Comparison of ENCODE assay signal across 10 cellular contexts in genomic region chr1:50929376-50929958, GRCh38. TPM values are rescaled to one million over a fixed set of nuclear protein-coding genes. Genes with fewer than 3 reads are reported as not detected.
DNase-seq lines count a peak whose midpoint lies in the region; ATAC-seq and TF ChIP-seq lines count a peak whose summit lies in the region.
"Had no signal": no experiment of that assay in that cellular context is flagged by ENCODE, and none has a peak within 500 bp of the region (broad histone marks: within the 10 kb centered on the region; RNA-seq: fewer than 3 reads in every experiment).

No MANE protein-coding gene starts in this region.

- no peak for TF ChIP-seq EP300 in gastroesophageal sphincter (IDR thresholded peaks at IDR 0.05)

- CTCF ChIA-PET in CD4-positive, alpha-beta memory T cell (lab: Charles Lee; ENCODE audit: partially characterized antibody) = interaction anchor here (0.6 to 2.9 kb wide), 25 partner anchors 8 to 261 kb away, joined by 3 to 65 read pairs (median 4); partner anchors contain the start of genes CDKN2C and FAF1

- peak in 4 of 5 donors; percentile 22 to 36 (median 28) for DNase-seq in CD4-positive, alpha-beta memory T cell
- DNase-seq in HT1080 (ENCODE audit: low read depth) (peak; percentile 11), SK-N-DZ (ENCODE audit: low spot score) (peak; percentile 3), stromal cell of bone marrow (ENCODE audit: low read depth) (peak; percentile 20)
- DNase-seq in effector memory CD8-positive, alpha-beta T cell = no peak

- intact Hi-C loops in CD4-positive, alpha-beta memory T cell (cut with micrococcal nuclease) = loop anchor here (1.0 to 10.0 kb wide), 4 partner anchors 39 to 155 kb away; no protein-coding TSS in a partner anchor

- no peak overlapping the region for H3K4me3 Mint-ChIP-seq in CD4-positive, alpha-beta memory T cell
- no peak overlapping the region for H3K4me3 Mint-ChIP-seq in effector memory CD8-positive, alpha-beta T cell
- H3K4me3 Mint-ChIP-seq: IgD-negative memory B cell, memory B cell had no signal

- peaks cover 19 to 31% (median 26%) of the 10 kb centered on the region in 4 donors for H3K4me1 Mint-ChIP-seq in CD4-positive, alpha-beta memory T cell
- peaks cover 13 to 25% of the 10 kb centered on the region in 2 donors for H3K4me1 Mint-ChIP-seq in effector memory CD8-positive, alpha-beta T cell (ENCODE audit: low read depth in 2 of 2)

- H3K36me3 Mint-ChIP-seq in CD4-positive, alpha-beta memory T cell = peaks cover 13 to 17% of the 10 kb centered on the region in 2 donors
- H3K36me3 Mint-ChIP-seq in effector memory CD8-positive, alpha-beta T cell (ENCODE audit: insufficient read depth) = peaks cover 6% of the 10 kb centered on the region

- no peak overlapping the region for H3K27ac ChIP-seq in CD4-positive, alpha-beta memory T cell (ENCODE audit: low read depth, low read length)
- no peak overlapping the region for H3K27ac ChIP-seq in gastroesophageal sphincter

- H3K27ac Mint-ChIP-seq in CD4-positive, alpha-beta memory T cell = no peak overlapping the region
- no peak overlapping the region for H3K27ac Mint-ChIP-seq in effector memory CD8-positive, alpha-beta T cell
- H3K27ac Mint-ChIP-seq: IgD-negative memory B cell, memory B cell had no signal

- H3K4me3 ChIP-seq in CD4-positive, alpha-beta memory T cell (ENCODE audit: low read length in 2 of 2) = no peak overlapping the region
- no peak overlapping the region for H3K4me3 ChIP-seq in gastroesophageal sphincter

- WGBS in gastroesophageal sphincter (ENCODE audit: low coverage in 1 of 2), 2 donors = 31 to 33% methylated on average over 2 of the region's 2 CpGs

- no peaks in the 10 kb centered on the region for H3K27me3 ChIP-seq in CD4-positive, alpha-beta memory T cell (ENCODE audit: insufficient read depth, low read length)
- H3K27me3 ChIP-seq in gastroesophageal sphincter = no peaks in the 10 kb centered on the region

- H3K9me3 Mint-ChIP-seq in CD4-positive, alpha-beta memory T cell = peaks cover 0 to 3% (median 0%) of the 10 kb centered on the region in 8 donors
- no peaks in the 10 kb centered on the region for H3K9me3 Mint-ChIP-seq in effector memory CD8-positive, alpha-beta T cell

- H3K36me3 ChIP-seq in CD4-positive, alpha-beta memory T cell (ENCODE audit: insufficient read depth, low read length) = no peaks in the 10 kb centered on the region
- H3K36me3 ChIP-seq in gastroesophageal sphincter = no peaks in the 10 kb centered on the region

- no peaks in the 10 kb centered on the region for H3K27me3 Mint-ChIP-seq in CD4-positive, alpha-beta memory T cell
- no peaks in the 10 kb centered on the region for H3K27me3 Mint-ChIP-seq in effector memory CD8-positive, alpha-beta T cell
- H3K27me3 Mint-ChIP-seq: IgD-negative memory B cell, memory B cell had no signal

- H3K9me3 ChIP-seq in CD4-positive, alpha-beta memory T cell (ENCODE audit: control insufficient read depth in 1 of 2, low read length in 2 of 2) = no peaks in the 10 kb centered on the region
- H3K9me3 ChIP-seq in gastroesophageal sphincter = peaks cover 0 to 1% (median 0%) of the 10 kb centered on the region in 3 donors

- peak; percentile 55 to 61 (median 59) for TF ChIP-seq CTCF in gastroesophageal sphincter (IDR thresholded peaks at IDR 0.05)

- ATAC-seq in gastroesophageal sphincter = no peak
- no peak for ATAC-seq in HG02870 (IDR thresholded peaks at IDR 0.05; ENCODE audit: unreplicated experiment)
- no peak for ATAC-seq in effector memory CD8-positive, alpha-beta T cell (replicated peaks)
- ATAC-seq in GM21723 (IDR thresholded peaks at IDR 0.05; ENCODE audit: unreplicated experiment) = no peak

- H3K4me1 ChIP-seq in CD4-positive, alpha-beta memory T cell (ENCODE audit: insufficient read depth, low read length) = no peaks in the 10 kb centered on the region
- H3K4me1 ChIP-seq in gastroesophageal sphincter = peaks cover 0 to 16% (median 0%) of the 10 kb centered on the region in 3 donors

- no peak for TF ChIP-seq POLR2A in gastroesophageal sphincter (IDR thresholded peaks at IDR 0.05)

- POLR2A ChIA-PET in CD4-positive, alpha-beta memory T cell (lab: Charles Lee; ENCODE audit: partially characterized antibody) = interaction anchor here (1.1 to 1.5 kb wide), 2 partner anchors 39 to 306 kb away, joined by 3 to 4 read pairs; no protein-coding TSS in a partner anchor

RNA-seq across cellular contexts. Expression of gene FAF1, which starts 30.6 kb away (rescaled TPM):
- 10 to 100 TPM; 50.0 to 57.7 TPM for total RNA-seq in CD4-positive, alpha-beta memory T cell
- polyA plus RNA-seq in CD4-positive, alpha-beta memory T cell = 10 to 100 TPM; 36.0 to 60.2 TPM
- 60.4 and 61.0 TPM in 2 replicates for total RNA-seq in HT1080 (2014; rRNA removed; shearing (Covaris generic))
- polyA plus RNA-seq in HT1080 (2015; cell fraction: cytosol; rRNA removed) = 71.5 and 106 TPM in 2 replicates
- 60.0 and 69.7 TPM in 2 replicates for polyA plus RNA-seq in HT1080 (2015; cell fraction: nucleus; rRNA removed)
- polyA plus RNA-seq in SK-N-DZ (2014; cell fraction: cytosol; rRNA removed) = 59.5 and 84.5 TPM in 2 replicates
- 38.0 and 39.2 TPM in 2 replicates for polyA plus RNA-seq in SK-N-DZ (2014; cell fraction: nucleus; rRNA removed)
- 10 to 100 TPM; 60.4 to 89.0 (median 67.8) TPM for total RNA-seq in gastroesophageal sphincter

RNA-seq across cellular contexts. Expression of gene CDKN2C, which starts 40.6 kb away (rescaled TPM):
- 1 to 10 TPM; 7.7 to 9.2 TPM for total RNA-seq in CD4-positive, alpha-beta memory T cell
- 10 to 100 TPM; 12.9 to 14.8 TPM for polyA plus RNA-seq in CD4-positive, alpha-beta memory T cell
- 42.9 and 50.4 TPM in 2 replicates for total RNA-seq in HT1080 (2014; rRNA removed; shearing (Covaris generic))
- polyA plus RNA-seq in HT1080 (2015; cell fraction: cytosol; rRNA removed) = 30.2 and 33.6 TPM in 2 replicates
- polyA plus RNA-seq in HT1080 (2015; cell fraction: nucleus; rRNA removed) = 19.9 and 20.3 TPM in 2 replicates
- 64.1 and 65.1 TPM in 2 replicates for polyA plus RNA-seq in SK-N-DZ (2014; cell fraction: cytosol; rRNA removed)
- 36.5 and 43.2 TPM in 2 replicates for polyA plus RNA-seq in SK-N-DZ (2014; cell fraction: nucleus; rRNA removed)
- 10 to 100 TPM; 21.1 to 52.1 (median 38.8) TPM for total RNA-seq in gastroesophageal sphincter

Comparison
In these comparisons a context has a peak if more than half of its experiments do, and no peak if none do; other contexts are left out.
1. DNase-seq: peak in CD4-positive, alpha-beta memory T cell (4 of 5), HT1080 (single experiment), SK-N-DZ (single experiment) and stromal cell of bone marrow (single experiment); none in effector memory CD8-positive, alpha-beta T cell (0 of 3).